12 cellular contexts compared by ENCODE assay signal in genomic region chrX:96591418-96591817, GRCh38.
"Had no signal": no experiment of that assay in that cellular context is flagged by ENCODE, and none has a peak within 500 bp of the region (broad histone marks: within the 10 kb centered on the region; RNA-seq: fewer than 3 reads in every experiment).

No MANE protein-coding gene starts in this region.

- DNase-seq: activated CD4-positive, alpha-beta T cell treated with anti-CD3 and anti-CD28 coated beads, Interleukin-2, amount 10 ng/mL, durations not matched to agents 24 days and 14 days; activated CD4-positive, CD25-positive, alpha-beta regulatory T cell; activated CD8-positive, alpha-beta memory T cell treated with anti-CD3 and anti-CD28 coated beads, Interleukin-2, amount 50 U/mL, for 48 hours; activated gamma-delta T cell treated with Interleukin-2 at 50 U/mL for 16 hours; activated T-cell treated with anti-CD3 and anti-CD28 coated beads, Interleukin-2, amount 50 U/mL, for 72 hours; cerebellar nuclear complex; effector CD8-positive, alpha-beta T cell; naive B cell; right lobe of liver; spleen; stimulated activated naive CD8-positive, alpha-beta T cell treated with anti-CD3 and anti-CD28 coated beads, Interleukin-15, amount 100 ng/mL, for 72 hours; upper lobe of right lung had no signal
